ENCODE assay signal across 8 cellular contexts in the genomic region with DNA sequence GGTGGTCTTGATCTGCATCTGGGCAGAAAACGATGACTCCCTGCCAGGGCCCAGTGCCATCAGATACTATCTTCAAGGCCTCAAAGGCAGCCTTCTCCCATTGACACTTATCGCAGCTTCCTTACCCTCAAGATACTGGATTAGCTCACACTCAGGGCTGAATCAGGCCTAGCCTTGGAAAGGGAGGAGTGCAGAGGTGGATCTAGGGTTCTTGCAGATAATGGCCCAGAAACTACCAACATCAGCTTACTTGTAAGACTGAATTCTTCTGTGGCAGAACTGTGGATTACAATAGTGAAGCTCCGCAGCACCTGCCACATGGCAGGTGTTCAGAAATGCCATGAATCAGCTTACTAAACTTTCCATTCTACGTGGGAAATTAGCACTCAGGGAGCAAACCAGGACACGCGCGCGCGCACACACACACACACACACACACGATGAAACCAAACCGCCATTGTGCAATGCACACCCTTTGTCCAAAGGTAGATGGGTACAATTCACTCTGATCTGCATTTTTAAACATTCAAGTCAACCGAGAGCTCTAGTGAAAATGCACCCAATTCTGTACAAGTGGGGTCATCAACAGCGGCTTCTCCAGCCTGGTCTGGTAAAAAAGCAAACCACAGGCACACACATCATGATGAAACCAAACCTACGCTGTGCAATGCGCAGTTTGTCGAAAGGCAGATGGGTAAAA. TPM values are rescaled to one million over a fixed set of nuclear protein-coding genes. Genes with fewer than 3 reads are reported as not detected.
DNase-seq lines count a peak whose midpoint lies in the region; ATAC-seq and TF ChIP-seq lines count a peak whose summit lies in the region.

No MANE protein-coding gene starts in this region.

- peak overlapping the region; percentile 63 to 87 for H3K4me3 ChIP-seq in CD4-positive, alpha-beta memory T cell (ENCODE audit: low read length in 2 of 2)
- peak overlapping the region; percentile 85 for H3K4me3 ChIP-seq in HUES64 (ENCODE audit: low read length)
- peak overlapping the region in 9 of 10 donors; percentile 76 to 99 (median 84) for H3K4me3 ChIP-seq in heart right ventricle
- peak overlapping the region; percentile 88 for H3K4me3 ChIP-seq in skeletal muscle cell (ENCODE audit: low read depth, low read length)

- H3K9ac ChIP-seq in HUES64 (ENCODE audit: low read depth, low read length) = peak overlapping the region; percentile 73

- H3K27me3 ChIP-seq in CD4-positive, alpha-beta memory T cell (ENCODE audit: insufficient read depth, low read length) = no peaks in the 10 kb centered on the region
- H3K27me3 ChIP-seq in HUES64 (ENCODE audit: insufficient read depth, low read length) = no peaks in the 10 kb centered on the region
- no peaks in the 10 kb centered on the region for H3K27me3 ChIP-seq in heart right ventricle

- H3K27ac Mint-ChIP-seq in CD4-positive, alpha-beta memory T cell = peak overlapping the region; percentile 72 to 95 (median 91)
- no peak overlapping the region for H3K27ac Mint-ChIP-seq in activated CD4-positive, alpha-beta memory T cell treated with anti-CD3 and anti-CD28 coated beads for 36 hours

- peaks cover 12 to 21% of the 10 kb centered on the region in 2 donors for H3K36me3 Mint-ChIP-seq in CD4-positive, alpha-beta memory T cell
- peaks cover 10% of the 10 kb centered on the region for H3K36me3 Mint-ChIP-seq in activated CD4-positive, alpha-beta memory T cell treated with anti-CD3 and anti-CD28 coated beads for 36 hours

- no peaks in the 10 kb centered on the region for H3K9me3 Mint-ChIP-seq in CD4-positive, alpha-beta memory T cell
- H3K9me3 Mint-ChIP-seq in activated CD4-positive, alpha-beta memory T cell treated with anti-CD3 and anti-CD28 coated beads for 36 hours = no peaks in the 10 kb centered on the region

- no peak overlapping the region for H3K27ac ChIP-seq in CD4-positive, alpha-beta memory T cell (ENCODE audit: low read depth, low read length)
- H3K27ac ChIP-seq in HUES64 (ENCODE audit: low read depth, low read length) (no peak overlapping the region), heart right ventricle (peak overlapping the region in 3 of 10 donors; percentile 85 to 88 (median 87))

- peak in 1 of 8 donors; percentile 7 for ATAC-seq in heart right ventricle
- no peak for ATAC-seq in HG02763 (IDR thresholded peaks at IDR 0.05; ENCODE audit: unreplicated experiment)

- TF ChIP-seq CTCF in heart right ventricle (IDR thresholded peaks at IDR 0.05) = no peak

- peak in 1 of 5 donors; percentile 6 for DNase-seq in CD4-positive, alpha-beta memory T cell
- DNase-seq in activated CD4-positive, alpha-beta memory T cell treated with anti-CD3 and anti-CD28 coated beads for 36 hours = no peak
- DNase-seq in heart right ventricle (no peak), skeletal muscle cell (ENCODE audit: low read depth) (no peak), H4 (ENCODE audit: low spot score) (no peak)
- no peak for DNase-seq in activated CD4-positive, alpha-beta T cell treated with anti-CD3 and anti-CD28 coated beads, Interleukin-2, amount 50 U/mL, for 4 hours

- peaks cover 29 to 49% (median 38%) of the 10 kb centered on the region in 4 donors for H3K4me1 Mint-ChIP-seq in CD4-positive, alpha-beta memory T cell
- peaks cover 27% of the 10 kb centered on the region for H3K4me1 Mint-ChIP-seq in activated CD4-positive, alpha-beta memory T cell treated with anti-CD3 and anti-CD28 coated beads for 36 hours (ENCODE audit: low read depth)

- no peaks in the 10 kb centered on the region for H3K27me3 Mint-ChIP-seq in CD4-positive, alpha-beta memory T cell
- H3K27me3 Mint-ChIP-seq in activated CD4-positive, alpha-beta memory T cell treated with anti-CD3 and anti-CD28 coated beads for 36 hours = no peaks in the 10 kb centered on the region

- peak overlapping the region; percentile 96 to 98 (median 98) for H3K4me3 Mint-ChIP-seq in CD4-positive, alpha-beta memory T cell
- H3K4me3 Mint-ChIP-seq in activated CD4-positive, alpha-beta memory T cell treated with anti-CD3 and anti-CD28 coated beads for 36 hours = peak overlapping the region; percentile 98

- H3K9me3 ChIP-seq in CD4-positive, alpha-beta memory T cell (ENCODE audit: control insufficient read depth in 1 of 2, low read length in 2 of 2) = no peaks in the 10 kb centered on the region
- no peaks in the 10 kb centered on the region for H3K9me3 ChIP-seq in HUES64 (ENCODE audit: insufficient read depth, low read depth, low read length)
- no peaks in the 10 kb centered on the region for H3K9me3 ChIP-seq in heart right ventricle

- POLR2A ChIA-PET in CD4-positive, alpha-beta memory T cell (lab: Charles Lee; ENCODE audit: partially characterized antibody) = interaction anchor here (1.1 to 2.3 kb wide), 3 partner anchors 10 to 368 kb away, joined by 3 to 7 read pairs (median 3); no protein-coding TSS in a partner anchor
- POLR2A ChIA-PET in activated CD4-positive, alpha-beta memory T cell treated with anti-CD3 and anti-CD28 coated beads for 36 hours (lab: Charles Lee) = interaction anchor here (0.8 to 0.9 kb wide), 2 partner anchors 44 to 49 kb away, joined by 3 read pairs; no protein-coding TSS in a partner anchor

- H3K4me1 ChIP-seq in CD4-positive, alpha-beta memory T cell (ENCODE audit: insufficient read depth, low read length) = peaks cover 35% of the 10 kb centered on the region
- H3K4me1 ChIP-seq in HUES64 (ENCODE audit: insufficient read depth, low read length) (peaks cover 7% of the 10 kb centered on the region; the same call in 1 of the 2 replicates), heart right ventricle (peaks cover 0 to 24% (median 13%) of the 10 kb centered on the region in 9 donors)

- CTCF ChIA-PET in CD4-positive, alpha-beta memory T cell (lab: Charles Lee; ENCODE audit: partially characterized antibody) = interaction anchor here (0.7 to 7.1 kb wide), 3 partner anchors 17 to 71 kb away, joined by 3 to 79 read pairs (median 6); no protein-coding TSS in a partner anchor
- CTCF ChIA-PET in activated CD4-positive, alpha-beta memory T cell treated with anti-CD3 and anti-CD28 coated beads for 36 hours (lab: Charles Lee) = interaction anchor here (1.5 to 6.0 kb wide), 2 partner anchors 18 to 20 kb away, joined by 4 to 59 read pairs; no protein-coding TSS in a partner anchor

- 68% methylated on average over 16 of the region's 16 CpGs for WGBS in HUES64
- 73 to 77% methylated on average over 16 of the region's 16 CpGs for WGBS in heart right ventricle, 2 donors

- H3K36me3 ChIP-seq in CD4-positive, alpha-beta memory T cell (ENCODE audit: insufficient read depth, low read length) = peaks cover 8% of the 10 kb centered on the region
- H3K36me3 ChIP-seq in HUES64 (ENCODE audit: insufficient read depth, low read length) (peaks cover 19% of the 10 kb centered on the region), heart right ventricle (peaks cover 0 to 18% (median 9%) of the 10 kb centered on the region in 9 donors)

- intact Hi-C loops in CD4-positive, alpha-beta memory T cell (cut with micrococcal nuclease) = loop anchor here (5.0 kb wide), 1 partner anchor 67 kb away; no protein-coding TSS in a partner anchor
- intact Hi-C loops in activated CD4-positive, alpha-beta memory T cell treated with anti-CD3 and anti-CD28 coated beads for 36 hours (cut with micrococcal nuclease) = no loop called here
- intact Hi-C loops in heart right ventricle (cut with DNase I) = no loop called here

RNA-seq across cellular contexts. Expression of a gene that starts 26.2 kb away (rescaled TPM):
- 1 to 10 TPM; 3.9 to 4.0 TPM for total RNA-seq in CD4-positive, alpha-beta memory T cell
- 1 to 10 TPM; 6.2 to 6.4 TPM for polyA plus RNA-seq in CD4-positive, alpha-beta memory T cell
- polyA plus RNA-seq in HUES64 (2013, experiment 1 of 2) = 5.0 TPM
- 3.7 TPM for polyA plus RNA-seq in HUES64 (2013, experiment 2 of 2)
- 1 to 10 TPM; 3.8 to 5.8 TPM for total RNA-seq in activated CD4-positive, alpha-beta memory T cell treated with anti-CD3 and anti-CD28 coated beads for 36 hours
- total RNA-seq in heart right ventricle = 100 to 1,000 TPM; 142 to 225 (median 191) TPM
- 10 to 100 TPM; 10.1 to 39.4 TPM for polyA plus RNA-seq in heart right ventricle
- total RNA-seq in H4 (2014; rRNA removed; shearing (Covaris generic)) = 4.5 TPM in 2 replicates

Comparison
In these comparisons a context has a peak if more than half of its experiments do, and no peak if none do; other contexts are left out.
1. RNA of a gene that starts 26.2 kb away (total RNA-seq): 142 to 225 TPM in heart right ventricle; 3.8 to 5.8 TPM in activated CD4-positive, alpha-beta memory T cell treated with anti-CD3 and anti-CD28 coated beads for 36 hours, 4.5 TPM in H4 and 3.9 to 4.0 TPM in CD4-positive, alpha-beta memory T cell; every median in the first group is over 10 times any median in the second.
2. Peak in every context shown above with its lines, with median percentiles within 50 percentile points of each other: H3K4me3 ChIP-seq.